26 cellular contexts compared by ENCODE assay signal in genomic region chr2:38828460-38828859, GRCh38. TPM values are rescaled to one million over a fixed set of nuclear protein-coding genes. Genes with fewer than 3 reads are reported as not detected.
"Had no signal": no experiment of that assay in that cellular context is flagged by ENCODE, and none has a peak within 500 bp of the region (broad histone marks: within the 10 kb centered on the region; RNA-seq: fewer than 3 reads in every experiment).

No MANE protein-coding gene starts in this region.

- H3K4me1 Mint-ChIP-seq: activated B cell treated with CpG ODN at 0.5 μM for 24 hours, neural progenitor cell had no signal

- H3K9me3 Mint-ChIP-seq: activated naive CD4-positive, alpha-beta T cell treated with anti-CD3 and anti-CD28 coated beads, Interleukin-2, amount 10 ng/mL, durations not matched to agents 7 days and 5 days; activated naive CD8-positive, alpha-beta T cell treated with anti-CD3 and anti-CD28 coated beads, Interleukin-2, amount 10 ng/mL, durations not matched to agents 7 days and 5 days; activated T-helper 1 cell treated with anti-CD3 and anti-CD28 coated beads, Interleukin-12 subunit alpha, Interleukin-12 subunit beta, Interleukin-2, Interleukin-4 antibody, amounts not matched to agents 30 ng/mL and 10 ng/mL and 1 ng/mL, durations not matched to agents 14 hours and 24 hours and 36 hours; endodermal cell; natural killer cell; neural progenitor cell had no signal

- DNase-seq: activated B cell treated with CpG ODN at 0.5 μM for 24 hours; activated CD8-positive, alpha-beta T cell treated with anti-CD3 and anti-CD28 coated beads, Interleukin-2, amount 10 ng/mL, durations not matched to agents 7 days and 5 days; activated gamma-delta T cell; activated naive CD4-positive, alpha-beta T cell treated with anti-CD3 and anti-CD28 coated beads, Interleukin-2, amount 10 ng/mL, durations not matched to agents 7 days and 5 days; activated naive CD8-positive, alpha-beta T cell treated with anti-CD3 and anti-CD28 coated beads, Interleukin-2, amount 10 ng/mL, durations not matched to agents 7 days and 5 days; activated T-cell treated with anti-CD3 and anti-CD28 coated beads for 4 hours; brain microvascular endothelial cell; foreskin melanocyte; heart right ventricle; mesenchymal stem cell; natural killer cell; occipital lobe; posterior cingulate gyrus; right cardiac atrium; spleen; stimulated activated naive CD4-positive, alpha-beta T cell; T-helper 2 cell; testis; transverse colon had no signal

- H3K27me3 Mint-ChIP-seq: activated B cell treated with CpG ODN at 0.5 μM for 24 hours; activated CD4-positive, alpha-beta T cell treated with anti-CD3 and anti-CD28 coated beads for 36 hours; activated naive CD4-positive, alpha-beta T cell treated with anti-CD3 and anti-CD28 coated beads, Interleukin-2, amount 10 ng/mL, durations not matched to agents 7 days and 5 days; activated naive CD8-positive, alpha-beta T cell treated with anti-CD3 and anti-CD28 coated beads, Interleukin-2, amount 10 ng/mL, durations not matched to agents 7 days and 5 days had no signal

- ATAC-seq: activated CD4-positive, alpha-beta T cell treated with anti-CD3 and anti-CD28 coated beads for 36 hours; activated CD8-positive, alpha-beta T cell treated with anti-CD3 and anti-CD28 coated beads, Interleukin-2, amount 10 ng/mL, durations not matched to agents 7 days and 5 days; natural killer cell; right cardiac atrium had no signal

- H3K4me3 Mint-ChIP-seq: activated B cell treated with CpG ODN at 0.5 μM for 24 hours; activated CD4-positive, alpha-beta T cell treated with anti-CD3 and anti-CD28 coated beads for 36 hours; activated CD8-positive, alpha-beta T cell treated with anti-CD3 and anti-CD28 coated beads, Interleukin-2, amount 10 ng/mL, durations not matched to agents 7 days and 5 days; activated naive CD4-positive, alpha-beta T cell treated with anti-CD3 and anti-CD28 coated beads, Interleukin-2, amount 10 ng/mL, durations not matched to agents 7 days and 5 days; activated naive CD8-positive, alpha-beta T cell treated with anti-CD3 and anti-CD28 coated beads, Interleukin-2, amount 10 ng/mL, durations not matched to agents 7 days and 5 days; activated T-helper 1 cell treated with anti-CD3 and anti-CD28 coated beads, Interleukin-12 subunit alpha, Interleukin-12 subunit beta, Interleukin-2, Interleukin-4 antibody, amounts not matched to agents 30 ng/mL and 10 ng/mL and 1 ng/mL, durations not matched to agents 14 hours and 24 hours and 36 hours; endodermal cell; natural killer cell; neural progenitor cell had no signal

- H3K4me3 ChIP-seq: ascending aorta, esophagus muscularis mucosa, heart right ventricle, neural progenitor cell, spleen, testis, transverse colon had no signal

- FAIRE-seq: urothelium cell line had no signal

- H3K9me3 ChIP-seq: ascending aorta, esophagus muscularis mucosa, heart right ventricle, spleen, testis, transverse colon had no signal

- H2AFZ ChIP-seq: neural progenitor cell had no signal

- H3K27ac Mint-ChIP-seq: activated B cell treated with CpG ODN at 0.5 μM for 24 hours; activated CD8-positive, alpha-beta T cell treated with anti-CD3 and anti-CD28 coated beads, Interleukin-2, amount 10 ng/mL, durations not matched to agents 7 days and 5 days; activated naive CD4-positive, alpha-beta T cell treated with anti-CD3 and anti-CD28 coated beads, Interleukin-2, amount 10 ng/mL, durations not matched to agents 7 days and 5 days; activated naive CD8-positive, alpha-beta T cell treated with anti-CD3 and anti-CD28 coated beads, Interleukin-2, amount 10 ng/mL, durations not matched to agents 7 days and 5 days; activated T-helper 1 cell treated with anti-CD3 and anti-CD28 coated beads, Interleukin-12 subunit alpha, Interleukin-12 subunit beta, Interleukin-2, Interleukin-4 antibody, amounts not matched to agents 30 ng/mL and 10 ng/mL and 1 ng/mL, durations not matched to agents 14 hours and 24 hours and 36 hours; neural progenitor cell had no signal

- H3K4me1 ChIP-seq: ascending aorta, neural progenitor cell, testis had no signal

- H3K9ac ChIP-seq: neural progenitor cell had no signal

- H3K27ac ChIP-seq: ascending aorta, neural progenitor cell, testis, transverse colon had no signal

- H3K4me2 ChIP-seq: neural progenitor cell had no signal

- H3K27me3 ChIP-seq: ascending aorta, brain microvascular endothelial cell, esophagus muscularis mucosa, heart right ventricle, neural progenitor cell, spleen, testis, transverse colon had no signal

RNA-seq across cellular contexts. Expression of gene MORN2, which starts 47.3 kb away (rescaled TPM):
- total RNA-seq: ascending aorta had no signal
